In genomic region chr7:87004956-87005355, GRCh38 we compare ENCODE assay signal across 1 cellular context.
TF ChIP-seq lines count a peak whose summit lies in the region.

No MANE protein-coding gene starts in this region.

TF ChIP-seq in SK-N-SH, 30 proteins besides CTCF, POLR2A, EP300 and RAD21 (continued from another document):
- TF ChIP-seq PBX3 (IDR thresholded peaks at IDR 0.05): no peak
- TF ChIP-seq USF2 (IDR thresholded peaks at IDR 0.05; ENCODE audit: borderline replicate concordance, low read depth, low read length): no peak
- no peak for TF ChIP-seq FOSL2 (IDR thresholded peaks at IDR 0.05; ENCODE audit: borderline replicate concordance, low read depth)
- TF ChIP-seq MAX (IDR thresholded peaks at IDR 0.05; ENCODE audit: low read depth): no peak
- TF ChIP-seq USF1 (IDR thresholded peaks at IDR 0.05; ENCODE audit: borderline replicate concordance, low read depth): no peak
- TF ChIP-seq GABPA (IDR thresholded peaks at IDR 0.05; ENCODE audit: low read depth): no peak
- TF ChIP-seq FOXM1 (IDR thresholded peaks at IDR 0.05; ENCODE audit: low read depth): no peak
- no peak for TF ChIP-seq TEAD4 (IDR thresholded peaks at IDR 0.05; ENCODE audit: borderline replicate concordance, insufficient read depth)
- TF ChIP-seq FOXJ3 (CRISPR knock-in tag; IDR thresholded peaks at IDR 0.05): no peak
- TF ChIP-seq SIN3A (IDR thresholded peaks at IDR 0.05; ENCODE audit: borderline replicate concordance, low read depth, low read length): no peak
- no peak for TF ChIP-seq TCF12 (IDR thresholded peaks at IDR 0.05)
- no peak for TF ChIP-seq REST (IDR thresholded peaks at IDR 0.05; ENCODE audit: low read depth, low read length)
- TF ChIP-seq JUND (IDR thresholded peaks at IDR 0.05): no peak
- no peak for TF ChIP-seq MEF2A (IDR thresholded peaks at IDR 0.05; ENCODE audit: borderline replicate concordance, low read depth)
- TF ChIP-seq IRF3 (IDR thresholded peaks at IDR 0.05; ENCODE audit: low read depth, low read length): no peak
- TF ChIP-seq MXI1 (IDR thresholded peaks at IDR 0.05; ENCODE audit: low read depth, low read length): no peak
